ENCODE assay signal across 9 cellular contexts in the genomic region with DNA sequence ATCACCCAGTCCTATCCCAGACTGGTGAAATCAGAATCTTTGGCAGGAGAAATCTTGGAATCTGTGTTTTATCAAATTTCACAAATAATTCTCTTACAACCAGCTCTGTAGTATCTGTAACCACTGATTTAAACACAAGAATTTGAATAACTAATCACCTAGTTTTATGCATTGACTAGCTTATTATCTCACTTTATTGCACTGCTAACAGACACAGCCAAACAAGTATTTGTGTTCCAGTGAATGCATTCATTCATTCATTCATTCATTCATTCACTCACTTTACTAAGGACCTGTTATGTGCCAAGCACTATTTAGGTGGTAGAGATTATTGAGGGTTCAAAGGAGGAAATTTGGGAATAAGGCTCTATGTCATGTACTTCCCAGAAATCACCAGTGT. TPM values are rescaled to one million over a fixed set of nuclear protein-coding genes. Genes with fewer than 3 reads are reported as not detected.
"Had no signal": no experiment of that assay in that cellular context is flagged by ENCODE, and none has a peak within 500 bp of the region (broad histone marks: within the 10 kb centered on the region; RNA-seq: fewer than 3 reads in every experiment).

No MANE protein-coding gene starts in this region.

- FAIRE-seq: H1, H54, HepG2 had no signal

- H3K4me3 ChIP-seq: GM23338 had no signal

- DNase-seq: H9, HCEC 1CT, KG1 had no signal

- ATAC-seq: GM23338, HepG2 had no signal

- H3K4me1 Mint-ChIP-seq: GM23338 had no signal

- H3K36me3 Mint-ChIP-seq: IgD-negative memory B cell had no signal

- H3K4me2 ChIP-seq: GM23338 had no signal

- H3K27ac Mint-ChIP-seq: GM23338, H9, IgD-negative memory B cell had no signal

- H3K4me3 Mint-ChIP-seq: GM23338, H9, IgD-negative memory B cell had no signal

- H2AFZ ChIP-seq: GM23338 had no signal

- H3K9me3 Mint-ChIP-seq: GM23338, H9, IgD-negative memory B cell had no signal

RNA-seq across cellular contexts. Expression of gene LRRC74A, which starts 16.2 kb away (rescaled TPM):
- total RNA-seq: GM23338, H1, H9, HepG2, HT-29 had no signal
- polyA plus RNA-seq: GM23338, H1, HepG2, IgD-negative memory B cell had no signal
